Comparison of ENCODE assay signal across 32 cellular contexts in the genomic region with DNA sequence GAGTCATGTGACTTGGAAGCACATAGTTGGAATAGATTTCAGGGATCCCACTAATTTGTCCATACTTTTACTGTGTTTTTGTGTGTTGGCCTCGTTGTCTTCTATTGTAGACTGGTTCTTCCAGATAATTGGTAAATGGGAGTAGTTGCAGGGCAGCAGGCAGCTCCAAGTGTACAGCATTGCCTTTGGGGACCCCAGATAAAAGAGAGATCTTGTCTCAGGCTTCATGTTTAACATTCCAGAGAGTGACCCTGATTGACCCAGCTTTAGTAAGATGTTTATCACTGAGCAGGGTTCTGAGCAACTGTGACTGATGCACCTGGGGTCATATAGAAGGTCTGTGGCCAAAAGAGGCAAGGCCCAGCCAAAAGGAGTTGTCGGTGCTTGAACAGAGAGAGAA. TPM values are rescaled to one million over a fixed set of nuclear protein-coding genes. Genes with fewer than 3 reads are reported as not detected.
"Had no signal": no experiment of that assay in that cellular context is flagged by ENCODE, and none has a peak within 500 bp of the region (broad histone marks: within the 10 kb centered on the region; RNA-seq: fewer than 3 reads in every experiment).

No MANE protein-coding gene starts in this region.

- H3K4me1 ChIP-seq: ascending aorta, colonic mucosa had no signal

- H3K9me3 Mint-ChIP-seq: activated B cell treated with CpG ODN at 0.5 μM for 24 hours; activated T-cell treated with anti-CD3 and anti-CD28 coated beads, Interleukin-2, amount 50 U/mL, for 4 hours; central memory CD8-positive, alpha-beta T cell; mesothelial cell of epicardium had no signal

- H3K27ac ChIP-seq: ascending aorta, brain microvascular endothelial cell, colonic mucosa, suprapubic skin had no signal

- H3K27ac Mint-ChIP-seq: activated B cell treated with CpG ODN at 0.5 μM for 24 hours; activated T-helper 2 cell treated with anti-CD3 and anti-CD28 coated beads, Interferon-gamma antibody, Interleukin-2, Interleukin-4, amounts not matched to agents 10 μg/mL and 5 μg/mL and 100 μg/mL, durations not matched to agents 14 hours and 24 hours and 36 hours; mesothelial cell of epicardium; nephron had no signal

- H3K4me3 ChIP-seq: ascending aorta, colonic mucosa, esophagus squamous epithelium, gastrocnemius medialis, suprapubic skin, tibial nerve had no signal

- DNase-seq: activated B cell treated with CpG ODN at 0.5 μM for 24 hours; activated CD4-positive, alpha-beta T cell treated with anti-CD3 and anti-CD28 coated beads for 4 hours; activated CD8-positive, alpha-beta memory T cell treated with anti-CD3 and anti-CD28 coated beads, Interleukin-2, amount 50 U/mL, for 48 hours; activated naive CD4-positive, alpha-beta T cell; activated T-cell treated with anti-CD3 and anti-CD28 coated beads, Interleukin-2, amount 50 U/mL, for 4 hours; brain microvascular endothelial cell; colonic mucosa; esophagus squamous epithelium; gastrocnemius medialis; hippocampal formation; left ventricle myocardium superior; mammary epithelial cell; occipital lobe; posterior cingulate gyrus; SK-N-SH; small intestine; stimulated activated CD4-positive, alpha-beta T cell treated with anti-CD3 and anti-CD28 coated beads, Interleukin-2, amount 100 ng/mL, for 24 hours; stimulated activated naive CD8-positive, alpha-beta T cell treated with anti-CD3 and anti-CD28 coated beads, Interleukin-15, amount 100 ng/mL, for 72 hours; T1000 had no signal

- H3K36me3 ChIP-seq: ascending aorta, brain microvascular endothelial cell, colonic mucosa, gastrocnemius medialis, suprapubic skin, tibial nerve had no signal

- H3K9me3 ChIP-seq: ascending aorta, colonic mucosa, esophagus squamous epithelium, gastrocnemius medialis, SK-N-SH, suprapubic skin, tibial nerve had no signal

- H3K27me3 ChIP-seq: ascending aorta, colonic mucosa, gastrocnemius medialis, suprapubic skin, tibial nerve had no signal

- H3K36me3 Mint-ChIP-seq: mesothelial cell of epicardium had no signal

- H3K4me3 Mint-ChIP-seq: activated B cell treated with CpG ODN at 0.5 μM for 24 hours; activated T-cell treated with anti-CD3 and anti-CD28 coated beads, Interleukin-2, amount 50 U/mL, for 4 hours; central memory CD8-positive, alpha-beta T cell; mesothelial cell of epicardium; nephron; stimulated activated effector memory CD8-positive, alpha-beta T cell treated with anti-CD3 and anti-CD28 coated beads, Interleukin-12 subunit alpha, Interleukin-12 subunit beta, amount 100 ng/mL, for 72 hours; stimulated activated naive CD8-positive, alpha-beta T cell treated with anti-CD3 and anti-CD28 coated beads, Interleukin-15, amount 100 ng/mL, for 72 hours had no signal

- H3K27me3 Mint-ChIP-seq: activated B cell treated with CpG ODN at 0.5 μM for 24 hours; central memory CD8-positive, alpha-beta T cell; stimulated activated naive CD8-positive, alpha-beta T cell treated with anti-CD3 and anti-CD28 coated beads, Interleukin-15, amount 100 ng/mL, for 72 hours had no signal

RNA-seq across cellular contexts. Expression of gene C5orf58, which starts 13.7 kb away (rescaled TPM):
- total RNA-seq: activated B cell treated with CpG ODN at 0.5 μM for 24 hours; activated CD8-positive, alpha-beta memory T cell treated with anti-CD3 and anti-CD28 coated beads for 36 hours; activated T-cell treated with anti-CD3 and anti-CD28 coated beads, Interleukin-2, amount 50 U/mL, for 4 hours; activated T-helper 2 cell treated with anti-CD3 and anti-CD28 coated beads, Interferon-gamma antibody, Interleukin-2, Interleukin-4, amounts not matched to agents 10 μg/mL and 5 μg/mL and 100 μg/mL, durations not matched to agents 14 hours and 24 hours and 36 hours; ascending aorta; colonic mucosa; esophagus squamous epithelium; gastrocnemius medialis; left ventricle myocardium superior; mammary epithelial cell; mesothelial cell of epicardium; occipital lobe; renal cortical epithelial cell; sciatic nerve; suprapubic skin; urinary bladder had no signal
- polyA plus RNA-seq: adipose tissue, mammary epithelial cell, SK-N-SH, small intestine had no signal

RNA-seq across cellular contexts. Expression of gene LCP2, which starts 51.1 kb away (rescaled TPM):
- total RNA-seq: mammary epithelial cell, mesothelial cell of epicardium, renal cortical epithelial cell had no signal
- polyA plus RNA-seq: mammary epithelial cell, SK-N-SH had no signal
